ENCODE assay signal across 18 cellular contexts in genomic region chrX:25002658-25003015, GRCh38. TPM values are rescaled to one million over a fixed set of nuclear protein-coding genes. Genes with fewer than 3 reads are reported as not detected.
DNase-seq lines count a peak whose midpoint lies in the region; ATAC-seq and TF ChIP-seq lines count a peak whose summit lies in the region.
"Had no signal": no experiment of that assay in that cellular context is flagged by ENCODE, and none has a peak within 500 bp of the region (broad histone marks: within the 10 kb centered on the region; RNA-seq: fewer than 3 reads in every experiment).

No MANE protein-coding gene starts in this region.

- TF ChIP-seq CTCF in AG04449 (IDR thresholded peaks at IDR 0.05; ENCODE audit: insufficient read depth, low read length, missing control alignments) (no peak), coronary artery (IDR thresholded peaks at IDR 0.05) (no peak), mesothelial cell of epicardium (IDR thresholded peaks at IDR 0.05; ENCODE audit: unreplicated experiment) (no peak)

- H3K9ac ChIP-seq in HUES6 (ENCODE audit: low read length) (peak overlapping the region; percentile 45), Karpas-422 (ENCODE audit: low read length) (no peak overlapping the region)

- no peaks in the 10 kb centered on the region for H4K20me1 ChIP-seq in Karpas-422 (ENCODE audit: insufficient read depth, low read depth, low read length)

- H3K27ac ChIP-seq in HUES6 (ENCODE audit: low read depth, low read length): no peak overlapping the region
- H3K27ac ChIP-seq in coronary artery: no peak overlapping the region
- H3K27ac ChIP-seq in Karpas-422 (ENCODE audit: low read length): no peak overlapping the region
- H3K27ac ChIP-seq: PC-9 had no signal

- H3K4me3 Mint-ChIP-seq in mesothelial cell of epicardium: peak overlapping the region; percentile 75
- H3K4me3 Mint-ChIP-seq: activated naive CD4-positive, alpha-beta T cell treated with anti-CD3 and anti-CD28 coated beads, Interleukin-2, amount 50 U/mL, for 24 hours had no signal

- H3K4me3 ChIP-seq in AG04449 (ENCODE audit: low read depth, low read length): peak overlapping the region; percentile 27
- H3K4me3 ChIP-seq in HUES6 (ENCODE audit: low read depth, low read length): peak overlapping the region; percentile 79
- peak overlapping the region; percentile 38 for H3K4me3 ChIP-seq in coronary artery
- no peak overlapping the region for H3K4me3 ChIP-seq in Karpas-422 (ENCODE audit: low read length)
- H3K4me3 ChIP-seq: PC-9 had no signal

- no peaks in the 10 kb centered on the region for H3K79me2 ChIP-seq in Karpas-422 (ENCODE audit: low read length)

- peaks cover 89% of the 10 kb centered on the region for H3K27me3 Mint-ChIP-seq in mesothelial cell of epicardium (ENCODE audit: low read depth)

- H3K4me1 ChIP-seq in HUES6 (ENCODE audit: control insufficient read depth, insufficient read depth, low read length): peaks cover 72% of the 10 kb centered on the region
- H3K4me1 ChIP-seq in Karpas-422 (ENCODE audit: low read length): no peaks in the 10 kb centered on the region

- H3K4me2 ChIP-seq in Karpas-422 (ENCODE audit: low read depth, low read length, poor library complexity, severe bottlenecking): no peak overlapping the region
- H3K4me2 ChIP-seq: PC-9 had no signal

- H3K27me3 ChIP-seq in HUES6 (ENCODE audit: control insufficient read depth, insufficient read depth, low read length): peaks cover 99% of the 10 kb centered on the region
- H3K27me3 ChIP-seq in Karpas-422 (ENCODE audit: low read length): no peaks in the 10 kb centered on the region

- H3K9me3 Mint-ChIP-seq in mesothelial cell of epicardium: no peaks in the 10 kb centered on the region
- H3K9me3 Mint-ChIP-seq: activated naive CD4-positive, alpha-beta T cell treated with anti-CD3 and anti-CD28 coated beads, Interleukin-2, amount 50 U/mL, for 24 hours; stimulated activated naive B cell treated with anti-CD40 and anti-IgM and Interleukin-4, amounts not matched to agents 10 μg/mL and 1 μg/mL and 100 μg/mL, for 72 hours had no signal

- H3K36me3 Mint-ChIP-seq in mesothelial cell of epicardium: peaks cover 5% of the 10 kb centered on the region
- H3K36me3 Mint-ChIP-seq: activated naive CD4-positive, alpha-beta T cell treated with anti-CD3 and anti-CD28 coated beads, Interleukin-2, amount 50 U/mL, for 24 hours had no signal

- no peaks in the 10 kb centered on the region for H3K36me3 ChIP-seq in HUES6 (ENCODE audit: control insufficient read depth, insufficient read depth, low read length)
- no peaks in the 10 kb centered on the region for H3K36me3 ChIP-seq in Karpas-422 (ENCODE audit: insufficient read depth, low read length)

- ATAC-seq in HG03196 (IDR thresholded peaks at IDR 0.05; ENCODE audit: unreplicated experiment): no peak
- ATAC-seq: HCT116; stimulated activated naive B cell treated with anti-CD40 and anti-IgM and Interleukin-4, amounts not matched to agents 10 μg/mL and 1 μg/mL and 100 μg/mL, for 72 hours had no signal

- H3K9me3 ChIP-seq in HUES6 (ENCODE audit: control insufficient read depth, insufficient read depth, low read depth, low read length) (no peaks in the 10 kb centered on the region), Karpas-422 (ENCODE audit: low read length) (no peaks in the 10 kb centered on the region)

- DNase-seq in AG04449 (ENCODE audit: low read depth, low spot score) (no peak), coronary artery (ENCODE audit: low spot score) (no peak), mesothelial cell of epicardium (ENCODE audit: low spot score in 2 of 2, unreplicated experiment in 2 of 2) (no peak), Karpas-422 (no peak), DMS153 treated with DMSO at 0.1 percent for 48 hours (lab: John Stamatoyannopoulos, UW; ENCODE audit: unreplicated experiment) (no peak), GM03348 (ENCODE audit: low spot score) (no peak)
- DNase-seq: activated CD4-positive, alpha-beta T cell treated with anti-CD3 and anti-CD28 coated beads, Interleukin-2, amount 50 U/mL, for 48 hours; AML-193; NCI-H345; PC-9; posterior cingulate gyrus; stimulated activated naive B cell treated with anti-CD40 and anti-IgM and Interleukin-4, amounts not matched to agents 10 μg/mL and 1 μg/mL and 100 μg/mL, for 72 hours had no signal

- no peaks in the 10 kb centered on the region for H3K9me2 ChIP-seq in Karpas-422 (replicated peaks; ENCODE audit: insufficient read depth, low read length)

- no peak overlapping the region for H2AFZ ChIP-seq in Karpas-422 (ENCODE audit: low read length)
- H2AFZ ChIP-seq: PC-9 had no signal

- H3K4me1 Mint-ChIP-seq in mesothelial cell of epicardium: peaks cover 19% of the 10 kb centered on the region

- CTCF ChIA-PET in AG04449 (lab: Yijun Ruan, JAX): no interaction called here

- POLR2A ChIA-PET in AG04449 (lab: Yijun Ruan, JAX): no interaction called here

- H3K27ac Mint-ChIP-seq in mesothelial cell of epicardium: no peak overlapping the region
- H3K27ac Mint-ChIP-seq: activated naive CD4-positive, alpha-beta T cell treated with anti-CD3 and anti-CD28 coated beads, Interleukin-2, amount 50 U/mL, for 24 hours had no signal

RNA-seq across cellular contexts. Expression of gene ARX, which starts 13.1 kb away (rescaled TPM):
- not detected in 3 replicates for total RNA-seq in mesothelial cell of epicardium
- total RNA-seq in Karpas-422 (2014; rRNA removed; shearing (Covaris generic); ENCODE audit: low replicate concordance): not detected in 2 replicates
- total RNA-seq: Daoy, liver, PC-9 had no signal
